Comparison of ENCODE assay signal across 26 cellular contexts in genomic region chr6:125340946-125341345, GRCh38.
"Had no signal": no experiment of that assay in that cellular context is flagged by ENCODE, and none has a peak within 500 bp of the region (broad histone marks: within the 10 kb centered on the region; RNA-seq: fewer than 3 reads in every experiment).

No MANE protein-coding gene starts in this region.

- H3K4me3 ChIP-seq: MG63, SJCRH30 had no signal

- H3K4me3 Mint-ChIP-seq: activated CD4-positive, alpha-beta memory T cell treated with anti-CD3 and anti-CD28 coated beads, Interleukin-2, amount 10 ng/mL, durations not matched to agents 7 days and 5 days; activated CD4-positive, alpha-beta T cell treated with anti-CD3 and anti-CD28 coated beads for 36 hours; activated naive CD4-positive, alpha-beta T cell treated with anti-CD3 and anti-CD28 coated beads, Interleukin-2, amount 10 ng/mL, durations not matched to agents 7 days and 5 days; activated naive CD8-positive, alpha-beta T cell treated with anti-CD3 and anti-CD28 coated beads for 36 hours; activated T-helper 17 cell treated with anti-CD3 and anti-CD28 coated beads, Interleukin-2, amount 50 U/mL, for 72 hours had no signal

- H3K9me3 ChIP-seq: MG63, SJCRH30, SK-N-SH had no signal

- ATAC-seq: activated CD4-positive, alpha-beta T cell treated with anti-CD3 and anti-CD28 coated beads for 36 hours; activated T-helper 17 cell treated with anti-CD3 and anti-CD28 coated beads, Interleukin-2, amount 50 U/mL, for 72 hours; PC-3 had no signal

- H3K27ac ChIP-seq: brain microvascular endothelial cell, SJCRH30, WERI-Rb-1 had no signal

- H3K27ac Mint-ChIP-seq: activated CD4-positive, alpha-beta memory T cell treated with anti-CD3 and anti-CD28 coated beads, Interleukin-2, amount 10 ng/mL, durations not matched to agents 7 days and 5 days; activated CD4-positive, alpha-beta T cell treated with anti-CD3 and anti-CD28 coated beads for 36 hours; activated naive CD4-positive, alpha-beta T cell treated with anti-CD3 and anti-CD28 coated beads, Interleukin-2, amount 10 ng/mL, durations not matched to agents 7 days and 5 days; activated naive CD8-positive, alpha-beta T cell treated with anti-CD3 and anti-CD28 coated beads for 36 hours; activated T-helper 17 cell treated with anti-CD3 and anti-CD28 coated beads, Interleukin-2, amount 50 U/mL, for 72 hours had no signal

- H3K27me3 ChIP-seq: brain microvascular endothelial cell, MG63, SJCRH30 had no signal

- H3K4me1 ChIP-seq: SJCRH30 had no signal

- H3K36me3 ChIP-seq: brain microvascular endothelial cell, MG63, SJCRH30, WERI-Rb-1 had no signal

- H3K9me3 Mint-ChIP-seq: activated CD4-positive, alpha-beta memory T cell treated with anti-CD3 and anti-CD28 coated beads, Interleukin-2, amount 10 ng/mL, durations not matched to agents 7 days and 5 days; activated naive CD4-positive, alpha-beta T cell treated with anti-CD3 and anti-CD28 coated beads, Interleukin-2, amount 10 ng/mL, durations not matched to agents 7 days and 5 days; activated naive CD8-positive, alpha-beta T cell treated with anti-CD3 and anti-CD28 coated beads for 36 hours; activated T-helper 17 cell treated with anti-CD3 and anti-CD28 coated beads, Interleukin-2, amount 50 U/mL, for 72 hours had no signal

- H3K27me3 Mint-ChIP-seq: activated naive CD4-positive, alpha-beta T cell treated with anti-CD3 and anti-CD28 coated beads, Interleukin-2, amount 10 ng/mL, durations not matched to agents 7 days and 5 days had no signal

- H3K4me1 Mint-ChIP-seq: activated CD4-positive, alpha-beta memory T cell treated with anti-CD3 and anti-CD28 coated beads, Interleukin-2, amount 10 ng/mL, durations not matched to agents 7 days and 5 days; activated CD4-positive, alpha-beta T cell treated with anti-CD3 and anti-CD28 coated beads for 36 hours; activated naive CD4-positive, alpha-beta T cell treated with anti-CD3 and anti-CD28 coated beads, Interleukin-2, amount 10 ng/mL, durations not matched to agents 7 days and 5 days; activated naive CD8-positive, alpha-beta T cell treated with anti-CD3 and anti-CD28 coated beads for 36 hours; activated T-helper 17 cell treated with anti-CD3 and anti-CD28 coated beads, Interleukin-2, amount 50 U/mL, for 72 hours had no signal

- H3K9ac ChIP-seq: SK-N-SH had no signal

- H3K4me2 ChIP-seq: SK-N-SH had no signal

- H3K36me3 Mint-ChIP-seq: activated naive CD4-positive, alpha-beta T cell treated with anti-CD3 and anti-CD28 coated beads, Interleukin-2, amount 10 ng/mL, durations not matched to agents 7 days and 5 days; activated naive CD8-positive, alpha-beta T cell treated with anti-CD3 and anti-CD28 coated beads for 36 hours had no signal

- DNase-seq: activated CD4-positive, alpha-beta memory T cell treated with anti-CD3 and anti-CD28 coated beads, Interleukin-2, amount 10 ng/mL, durations not matched to agents 7 days and 5 days; activated CD4-positive, alpha-beta T cell treated with anti-CD3 and anti-CD28 coated beads for 36 hours; activated CD4-positive, alpha-beta T cell treated with anti-CD3 and anti-CD28 coated beads, Interleukin-2, amount 50 U/mL, for 1 hour; activated gamma-delta T cell; activated naive CD4-positive, alpha-beta T cell treated with anti-CD3 and anti-CD28 coated beads, Interleukin-2, amount 10 ng/mL, durations not matched to agents 7 days and 5 days; activated naive CD8-positive, alpha-beta T cell treated with anti-CD3 and anti-CD28 coated beads for 36 hours; activated T-cell treated with anti-CD3 and anti-CD28 coated beads for 4 hours; activated T-cell treated with anti-CD3 and anti-CD28 coated beads, Interleukin-2, amount 50 U/mL, for 48 hours; brain microvascular endothelial cell; caudate nucleus; MG63; MV-4-11; NCI-H1092 treated with DMSO at 0.1 percent for 48 hours; NCI-H1436; NCI-H187; NCI-H2081; NCI-H2171; NCI-H2227 treated with DMSO at 0.1 percent for 48 hours; NCI-H510A; NCI-H526 treated with DMSO at 0.1 percent for 48 hours; PC-3; SJCRH30; SK-N-SH; T-helper 1 cell; WERI-Rb-1 had no signal
